28 cellular contexts compared by ENCODE assay signal in genomic region chr17:73829676-73830280, GRCh38.
"Had no signal": no experiment of that assay in that cellular context is flagged by ENCODE, and none has a peak within 500 bp of the region (broad histone marks: within the 10 kb centered on the region; RNA-seq: fewer than 3 reads in every experiment).

No MANE protein-coding gene starts in this region.

- H3K9me3 ChIP-seq: adrenal gland, ascending aorta, heart left ventricle, lower lobe of right lung, pancreas, prostate gland, tibial nerve had no signal

- H3K27ac Mint-ChIP-seq: activated CD8-positive, alpha-beta T cell treated with anti-CD3 and anti-CD28 coated beads for 36 hours; activated naive CD8-positive, alpha-beta T cell treated with anti-CD3 and anti-CD28 coated beads for 36 hours; activated T-helper 17 cell treated with anti-CD3 and anti-CD28 coated beads, Interleukin-2, amount 50 U/mL, for 72 hours; nephron had no signal

- H3K36me3 ChIP-seq: adrenal gland, ascending aorta, heart left ventricle, lower lobe of right lung, pancreas, prostate gland, tibial nerve, WERI-Rb-1 had no signal

- H3K4me1 ChIP-seq: adrenal gland, ascending aorta, pancreas had no signal

- H3K27me3 ChIP-seq: adrenal gland, ascending aorta, pancreas had no signal

- H3K36me3 Mint-ChIP-seq: activated naive CD8-positive, alpha-beta T cell treated with anti-CD3 and anti-CD28 coated beads for 36 hours; brain had no signal

- H3K4me3 ChIP-seq: adrenal gland, ascending aorta, heart left ventricle, lower lobe of right lung, pancreas, prostate gland, tibial nerve had no signal

- H3K27me3 Mint-ChIP-seq: activated CD4-positive, alpha-beta T cell treated with anti-CD3 and anti-CD28 coated beads, Interleukin-2, amount 10 ng/mL, durations not matched to agents 7 days and 5 days; activated CD8-positive, alpha-beta T cell treated with anti-CD3 and anti-CD28 coated beads for 36 hours; activated T-helper 17 cell treated with anti-CD3 and anti-CD28 coated beads, Interleukin-2, amount 50 U/mL, for 72 hours had no signal

- FAIRE-seq: endothelial cell of umbilical vein, pancreas had no signal

- H3K9me3 Mint-ChIP-seq: activated CD8-positive, alpha-beta T cell treated with anti-CD3 and anti-CD28 coated beads for 36 hours; activated naive CD8-positive, alpha-beta T cell treated with anti-CD3 and anti-CD28 coated beads for 36 hours; activated T-cell treated with anti-CD3 and anti-CD28 coated beads, Interleukin-2, amount 50 U/mL, for 4 hours; activated T-helper 17 cell treated with anti-CD3 and anti-CD28 coated beads, Interleukin-2, amount 50 U/mL, for 72 hours; immature natural killer cell; nephron had no signal

- DNase-seq: activated CD4-positive, alpha-beta T cell treated with anti-CD3 and anti-CD28 coated beads for 1 hour; activated CD4-positive, alpha-beta T cell treated with anti-CD3 and anti-CD28 coated beads, Interleukin-2, amount 10 ng/mL, durations not matched to agents 7 days and 5 days; activated CD8-positive, alpha-beta T cell treated with anti-CD3 and anti-CD28 coated beads for 36 hours; activated gamma-delta T cell treated with Interleukin-2 at 50 U/mL for 16 hours; activated naive CD8-positive, alpha-beta T cell treated with anti-CD3 and anti-CD28 coated beads for 36 hours; activated T-cell treated with anti-CD3 and anti-CD28 coated beads, Interleukin-2, amount 50 U/mL, for 4 hours; adrenal gland; foreskin fibroblast; heart left ventricle; hypothalamus; immature natural killer cell; kidney glomerular epithelial cell; lower lobe of right lung; mesenchymal stem cell; stimulated activated CD4-positive, alpha-beta T cell treated with anti-CD3 and anti-CD28 coated beads, Interleukin-2, amount 100 ng/mL, for 48 hours; stimulated activated naive CD4-positive, alpha-beta T cell treated with Interleukin-2 at 50 U/mL for 16 hours; T1000; WERI-Rb-1 had no signal

- H3K4me3 Mint-ChIP-seq: activated CD4-positive, alpha-beta T cell treated with anti-CD3 and anti-CD28 coated beads, Interleukin-2, amount 10 ng/mL, durations not matched to agents 7 days and 5 days; activated CD8-positive, alpha-beta T cell treated with anti-CD3 and anti-CD28 coated beads for 36 hours; activated naive CD8-positive, alpha-beta T cell treated with anti-CD3 and anti-CD28 coated beads for 36 hours; activated T-cell treated with anti-CD3 and anti-CD28 coated beads, Interleukin-2, amount 50 U/mL, for 4 hours; brain; nephron had no signal

- ATAC-seq: activated CD8-positive, alpha-beta T cell treated with anti-CD3 and anti-CD28 coated beads for 36 hours; activated T-cell treated with anti-CD3 and anti-CD28 coated beads, Interleukin-2, amount 50 U/mL, for 4 hours; activated T-helper 17 cell treated with anti-CD3 and anti-CD28 coated beads, Interleukin-2, amount 50 U/mL, for 72 hours; esophagus mucosa; heart left ventricle; left lobe of liver; lower lobe of right lung; pancreas had no signal

- H3K27ac ChIP-seq: adrenal gland, ascending aorta, heart left ventricle, lower lobe of right lung, pancreas, prostate gland, tibial nerve, WERI-Rb-1 had no signal
